ENCODE assay signal across 9 cellular contexts in the genomic region with DNA sequence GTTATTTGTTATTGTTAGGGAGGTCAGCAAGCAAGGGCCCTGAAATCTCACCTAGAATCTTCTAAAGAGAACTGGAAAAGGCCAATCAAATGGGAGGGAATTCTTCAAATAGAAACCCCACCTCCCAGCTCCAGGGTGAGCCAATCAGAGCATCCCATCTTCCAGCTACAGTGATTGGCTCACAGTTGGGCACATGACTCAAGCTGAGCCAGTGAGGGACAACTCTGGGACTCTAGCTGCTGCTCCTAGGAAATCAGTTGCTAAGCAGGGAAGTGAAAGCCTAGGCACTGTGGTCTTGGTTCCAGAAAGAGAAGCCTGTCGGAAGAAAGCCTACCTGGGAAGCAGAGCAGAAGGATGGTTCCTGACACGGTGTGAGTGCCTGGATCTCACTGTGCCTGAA. TPM values are rescaled to one million over a fixed set of nuclear protein-coding genes. Genes with fewer than 3 reads are reported as not detected.
DNase-seq lines count a peak whose midpoint lies in the region; ATAC-seq and TF ChIP-seq lines count a peak whose summit lies in the region.
"Had no signal": no experiment of that assay in that cellular context is flagged by ENCODE, and none has a peak within 500 bp of the region (broad histone marks: within the 10 kb centered on the region; RNA-seq: fewer than 3 reads in every experiment).

No MANE protein-coding gene starts in this region.

- no peak overlapping the region for H3K27ac Mint-ChIP-seq in natural killer cell

- H3K27ac ChIP-seq in foreskin keratinocyte, result no peak overlapping the region

- H3K27me3 ChIP-seq in foreskin keratinocyte, result peaks cover 77% of the 10 kb centered on the region

- H3K9me3 Mint-ChIP-seq in natural killer cell, result no peaks in the 10 kb centered on the region

- ATAC-seq in foreskin keratinocyte (peak; percentile 64), HG02885 (IDR thresholded peaks at IDR 0.05; ENCODE audit: poor library complexity, unreplicated experiment) (no peak), natural killer cell (no peak), GM21447 (IDR thresholded peaks at IDR 0.05; ENCODE audit: unreplicated experiment) (no peak)

- no peaks in the 10 kb centered on the region for H3K36me3 Mint-ChIP-seq in natural killer cell

- DNase-seq in AG08395 (ENCODE audit: low spot score), result peak; percentile 43
- peak; percentile 14 for DNase-seq in HCEC 1CT
- peak; percentile 84 for DNase-seq in OCI-M1 (lab: John Stamatoyannopoulos, UW)
- DNase-seq in foreskin keratinocyte, result peak; percentile 8 to 23
- no peak for DNase-seq in T-helper 1 cell
- no peak for DNase-seq in natural killer cell
- DNase-seq: activated naive CD4-positive, alpha-beta T cell treated with Interleukin-2 at 50 U/mL for 16 hours had no signal

- peaks cover 31 to 58% of the 10 kb centered on the region in 2 donors for H3K27me3 Mint-ChIP-seq in natural killer cell (ENCODE audit: low read depth in 2 of 2)

- peaks cover 0 to 8% of the 10 kb centered on the region in 2 donors for H3K4me1 Mint-ChIP-seq in natural killer cell

- TF ChIP-seq CTCF in foreskin keratinocyte (conservative IDR thresholded peaks at IDR 0.05) (no peak), natural killer cell (IDR thresholded peaks at IDR 0.05) (no peak)

- H3K4me3 Mint-ChIP-seq in natural killer cell, result no peak overlapping the region

- intact Hi-C loops in natural killer cell (cut with micrococcal nuclease), result no loop called here

- no peaks in the 10 kb centered on the region for H3K4me1 ChIP-seq in foreskin keratinocyte

RNA-seq across cellular contexts. Expression of gene TM6SF2, which starts 13.4 kb away (rescaled TPM):
- not detected in 2 replicates for total RNA-seq in foreskin keratinocyte
- polyA plus RNA-seq in foreskin keratinocyte, result 0.07 TPM in 1 of 2 replicates, not detected in the other
- not detected for total RNA-seq in natural killer cell

RNA-seq across cellular contexts. Expression of gene NCAN, which starts 48.0 kb away (rescaled TPM):
- total RNA-seq in foreskin keratinocyte (not detected in 2 replicates), natural killer cell (not detected)
- polyA plus RNA-seq in foreskin keratinocyte, result not detected in 2 replicates

RNA-seq across cellular contexts. Expression of gene NR2C2AP, which starts 56.5 kb away (rescaled TPM):
- total RNA-seq in foreskin keratinocyte (27.1 and 30.2 TPM in 2 replicates), natural killer cell (10 to 100 TPM; 14.7 to 16.7 (median 16.4) TPM)
- polyA plus RNA-seq in foreskin keratinocyte, result 40.5 and 45.7 TPM in 2 replicates

Comparison
In these comparisons a context has a peak if more than half of its experiments do, and no peak if none do; other contexts are left out.
1. DNase-seq: peak in AG08395 (single experiment), HCEC 1CT (single experiment), OCI-M1 (single experiment) and foreskin keratinocyte (2 of 2); none in T-helper 1 cell (0 of 5) and natural killer cell (single experiment).